In genomic region chr12:96365604-96366230, GRCh38 we compare ENCODE assay signal across 31 cellular contexts. TPM values are rescaled to one million over a fixed set of nuclear protein-coding genes. Genes with fewer than 3 reads are reported as not detected.
DNase-seq lines count a peak whose midpoint lies in the region; ATAC-seq and TF ChIP-seq lines count a peak whose summit lies in the region.
"Had no signal": no experiment of that assay in that cellular context is flagged by ENCODE, and none has a peak within 500 bp of the region (broad histone marks: within the 10 kb centered on the region; RNA-seq: fewer than 3 reads in every experiment).

No MANE protein-coding gene starts in this region.

- peaks cover 55% of the 10 kb centered on the region for H3K4me1 Mint-ChIP-seq in central memory CD8-positive, alpha-beta T cell

- H3K9me3 ChIP-seq in left ventricle myocardium inferior (replicated peaks): no peaks in the 10 kb centered on the region
- H3K9me3 ChIP-seq in muscle layer of colon (ENCODE audit: low read length): no peaks in the 10 kb centered on the region
- no peaks in the 10 kb centered on the region for H3K9me3 ChIP-seq in uterus
- H3K9me3 ChIP-seq: thoracic aorta had no signal

- intact Hi-C loops in left ventricle myocardium inferior (cut with micrococcal nuclease): no loop called here
- intact Hi-C loops in Right ventricle myocardium inferior (cut with DNase I): no loop called here
- intact Hi-C loops in uterus (cut with DNase I; ENCODE audit: low total_unique reads): no loop called here

- peaks cover 20% of the 10 kb centered on the region for H3K36me3 Mint-ChIP-seq in central memory CD8-positive, alpha-beta T cell (ENCODE audit: insufficient read depth)
- H3K36me3 Mint-ChIP-seq: activated CD4-positive, alpha-beta memory T cell treated with anti-CD3 and anti-CD28 coated beads for 36 hours had no signal

- peaks cover 94% of the 10 kb centered on the region for H3K4me1 ChIP-seq in left ventricle myocardium inferior
- H3K4me1 ChIP-seq in muscle layer of colon (ENCODE audit: insufficient read depth, low read length): peaks cover 68% of the 10 kb centered on the region
- peaks cover 0 to 25% of the 10 kb centered on the region in 2 donors for H3K4me1 ChIP-seq in uterus
- H3K4me1 ChIP-seq: parathyroid adenoma had no signal

- no peak for TF ChIP-seq POLR2A in uterus (IDR thresholded peaks at IDR 0.05)

- H3K4me3 ChIP-seq in left ventricle myocardium inferior: no peak overlapping the region
- no peak overlapping the region for H3K4me3 ChIP-seq in muscle layer of colon (ENCODE audit: low read depth in 1 of 2, low read length in 2 of 2)
- H3K4me3 ChIP-seq in uterus: no peak overlapping the region
- H3K4me3 ChIP-seq: cardiac muscle cell, thoracic aorta had no signal

- H3K9me3 Mint-ChIP-seq in central memory CD8-positive, alpha-beta T cell: no peaks in the 10 kb centered on the region
- H3K9me3 Mint-ChIP-seq: activated CD4-positive, alpha-beta memory T cell treated with anti-CD3 and anti-CD28 coated beads for 36 hours; activated naive CD4-positive, alpha-beta T cell treated with anti-CD3 and anti-CD28 coated beads, Interleukin-2, amount 10 ng/mL, durations not matched to agents 7 days and 5 days; CD4-positive, alpha-beta memory T cell; dendritic cell treated with granulocyte-macrophage colony-stimulating factor and Interleukin-4, amounts not matched to agents 40 ng/mL and 50 ng/mL, for 4 days; endodermal cell; IgD-negative memory B cell had no signal

- H3K27me3 Mint-ChIP-seq in central memory CD8-positive, alpha-beta T cell: no peaks in the 10 kb centered on the region
- H3K27me3 Mint-ChIP-seq: activated CD4-positive, alpha-beta memory T cell treated with anti-CD3 and anti-CD28 coated beads for 36 hours; activated naive CD4-positive, alpha-beta T cell treated with anti-CD3 and anti-CD28 coated beads, Interleukin-2, amount 10 ng/mL, durations not matched to agents 7 days and 5 days; CD4-positive, alpha-beta memory T cell; dendritic cell treated with granulocyte-macrophage colony-stimulating factor and Interleukin-4, amounts not matched to agents 40 ng/mL and 50 ng/mL, for 4 days; IgD-negative memory B cell; T-cell had no signal

- no peaks in the 10 kb centered on the region for H3K36me3 ChIP-seq in left ventricle myocardium inferior
- no peaks in the 10 kb centered on the region for H3K36me3 ChIP-seq in muscle layer of colon (ENCODE audit: insufficient read depth, low read length)
- no peaks in the 10 kb centered on the region for H3K36me3 ChIP-seq in uterus
- H3K36me3 ChIP-seq: cardiac muscle cell, thoracic aorta had no signal

- ATAC-seq in Right ventricle myocardium inferior (no peak), GM19328 (IDR thresholded peaks at IDR 0.05; ENCODE audit: unreplicated experiment) (no peak), GM21367 (IDR thresholded peaks at IDR 0.05; ENCODE audit: unreplicated experiment) (no peak)
- ATAC-seq in central memory CD8-positive, alpha-beta T cell (replicated peaks; ENCODE audit: extremely low read depth, poor library complexity, severe bottlenecking): no peak
- ATAC-seq: Panc1, sciatic nerve, T-cell had no signal

- peak overlapping the region; percentile 20 for H3K27ac ChIP-seq in left ventricle myocardium inferior (replicated peaks)
- peak overlapping the region; percentile 13 for H3K27ac ChIP-seq in muscle layer of colon (ENCODE audit: low read depth, low read length)
- H3K27ac ChIP-seq in uterus: peak overlapping the region; percentile 1 to 54
- H3K27ac ChIP-seq: cardiac muscle cell, parathyroid adenoma, thoracic aorta had no signal

- H3K4me3 Mint-ChIP-seq in central memory CD8-positive, alpha-beta T cell: no peak overlapping the region
- H3K4me3 Mint-ChIP-seq: activated CD4-positive, alpha-beta memory T cell treated with anti-CD3 and anti-CD28 coated beads for 36 hours; activated naive CD4-positive, alpha-beta T cell treated with anti-CD3 and anti-CD28 coated beads, Interleukin-2, amount 10 ng/mL, durations not matched to agents 7 days and 5 days; dendritic cell treated with granulocyte-macrophage colony-stimulating factor and Interleukin-4, amounts not matched to agents 40 ng/mL and 50 ng/mL, for 4 days; endodermal cell; IgD-negative memory B cell; neural crest cell; T-cell had no signal

- H3K27me3 ChIP-seq in left ventricle myocardium inferior (ENCODE audit: low read depth) (no peaks in the 10 kb centered on the region), muscle layer of colon (ENCODE audit: control insufficient read depth in 1 of 2, insufficient read depth in 2 of 2, low read length in 2 of 2) (no peaks in the 10 kb centered on the region), uterus (no peaks in the 10 kb centered on the region)
- H3K27me3 ChIP-seq: cardiac muscle cell had no signal

- DNase-seq in left ventricle myocardium inferior (no peak), Right ventricle myocardium inferior (ENCODE audit: missing footprints) (no peak), uterus (no peak), amniotic stem cell (lab: John Stamatoyannopoulos, UW) (no peak)
- no peak for DNase-seq in central memory CD8-positive, alpha-beta T cell (ENCODE audit: low spot score in 2 of 2)
- DNase-seq: activated CD4-positive, alpha-beta memory T cell treated with anti-CD3 and anti-CD28 coated beads for 36 hours; activated CD4-positive, CD25-positive, alpha-beta regulatory T cell treated with anti-CD3 and anti-CD28 coated beads, Interleukin-2, amount 50 U/mL, for 72 hours; activated CD8-positive, alpha-beta memory T cell treated with anti-CD3 and anti-CD28 coated beads, Interleukin-2, amount 50 U/mL, for 4 hours; activated naive CD4-positive, alpha-beta T cell treated with anti-CD3 and anti-CD28 coated beads, Interleukin-2, amount 10 ng/mL, durations not matched to agents 7 days and 5 days; AML-193; amygdala; CD4-positive, alpha-beta memory T cell; EL; endodermal cell; NCI-H1092 treated with DMSO at 0.1 percent for 48 hours; NCI-H1930; NCI-H526; SHP77 treated with DMSO at 0.1 percent for 48 hours; stimulated activated naive CD4-positive, alpha-beta T cell treated with Interleukin-2 at 50 U/mL for 16 hours; T-cell had no signal

- H3K27ac Mint-ChIP-seq in central memory CD8-positive, alpha-beta T cell (ENCODE audit: low read depth): peak overlapping the region; percentile 32
- H3K27ac Mint-ChIP-seq: activated CD4-positive, alpha-beta memory T cell treated with anti-CD3 and anti-CD28 coated beads for 36 hours; activated naive CD4-positive, alpha-beta T cell treated with anti-CD3 and anti-CD28 coated beads, Interleukin-2, amount 10 ng/mL, durations not matched to agents 7 days and 5 days; dendritic cell treated with granulocyte-macrophage colony-stimulating factor and Interleukin-4, amounts not matched to agents 40 ng/mL and 50 ng/mL, for 4 days; endodermal cell; T-cell had no signal

- no peak overlapping the region for H3K9ac ChIP-seq in muscle layer of colon (ENCODE audit: low read length)
- H3K9ac ChIP-seq: parathyroid adenoma had no signal

- no peak for TF ChIP-seq CTCF in left ventricle myocardium inferior (IDR thresholded peaks at IDR 0.05; ENCODE audit: borderline replicate concordance)
- TF ChIP-seq CTCF in uterus (IDR thresholded peaks at IDR 0.05): no peak

RNA-seq across cellular contexts. Expression of gene CDK17, which starts 34.5 kb away (rescaled TPM):
- total RNA-seq in left ventricle myocardium inferior (15.9 TPM), Right ventricle myocardium inferior (16.0 TPM), uterus (100 to 1,000 TPM in 2 of 4 donors, 10 to 100 TPM in 2; 93.5 to 105 (median 102) TPM)
